14 cellular contexts compared by ENCODE assay signal in genomic region chr5:168784449-168784848, GRCh38.
"Had no signal": no experiment of that assay in that cellular context is flagged by ENCODE, and none has a peak within 500 bp of the region (broad histone marks: within the 10 kb centered on the region; RNA-seq: fewer than 3 reads in every experiment).

No MANE protein-coding gene starts in this region.

- H3K4me1 ChIP-seq: heart right ventricle, parathyroid adenoma, upper lobe of right lung had no signal

- H3K4me3 ChIP-seq: heart right ventricle, thyroid gland, upper lobe of right lung had no signal

- H3K27me3 ChIP-seq: heart right ventricle, thyroid gland, upper lobe of right lung had no signal

- H3K9ac ChIP-seq: parathyroid adenoma had no signal

- H3K27ac ChIP-seq: epithelial cell of prostate, heart right ventricle, parathyroid adenoma, thyroid gland, upper lobe of right lung had no signal

- H3K79me2 ChIP-seq: parathyroid adenoma had no signal

- H3K36me3 ChIP-seq: heart right ventricle, thyroid gland, upper lobe of right lung had no signal

- H2AFZ ChIP-seq: parathyroid adenoma had no signal

- ATAC-seq: heart right ventricle, left colon, right cardiac atrium, upper lobe of right lung had no signal

- DNase-seq: activated CD4-positive, alpha-beta T cell treated with anti-CD3 and anti-CD28 coated beads for 1 hour; activated CD4-positive, alpha-beta T cell treated with anti-CD3 and anti-CD28 coated beads, Interleukin-2, amount 50 U/mL, for 4 hours; activated naive CD4-positive, alpha-beta T cell treated with Interleukin-2 at 50 U/mL for 16 hours; activated T-cell treated with anti-CD3 and anti-CD28 coated beads, Interleukin-2, amount 50 U/mL, for 48 hours; heart right ventricle; left colon; nephron progenitor cell; right cardiac atrium; stimulated activated CD4-positive, alpha-beta T cell treated with anti-CD3 and anti-CD28 coated beads, Interleukin-1b, Interleukin-23, amount 100 ng/mL, for 48 hours; substantia nigra; thyroid gland; upper lobe of right lung had no signal

- H3K9me3 ChIP-seq: heart right ventricle, thyroid gland, upper lobe of right lung had no signal
